8 cellular contexts compared by ENCODE assay signal in genomic region chr17:78377858-78378224, GRCh38. TPM values are rescaled to one million over a fixed set of nuclear protein-coding genes. Genes with fewer than 3 reads are reported as not detected.
DNase-seq lines count a peak whose midpoint lies in the region; ATAC-seq and TF ChIP-seq lines count a peak whose summit lies in the region.

No MANE protein-coding gene starts in this region.

- H3K36me3 ChIP-seq in BE2C: no peaks in the 10 kb centered on the region; the same call in 1 of the 2 replicates

- peak overlapping the region; percentile 97 for H3K4me3 Mint-ChIP-seq in dendritic cell treated with granulocyte-macrophage colony-stimulating factor and Interleukin-4, amounts not matched to agents 40 ng/mL and 50 ng/mL, for 4 days
- peak overlapping the region; percentile 69 to 97 (median 94) for H3K4me3 Mint-ChIP-seq in naive thymus-derived CD8-positive, alpha-beta T cell

- no peaks in the 10 kb centered on the region for H3K9me3 Mint-ChIP-seq in dendritic cell treated with granulocyte-macrophage colony-stimulating factor and Interleukin-4, amounts not matched to agents 40 ng/mL and 50 ng/mL, for 4 days
- no peaks in the 10 kb centered on the region for H3K9me3 Mint-ChIP-seq in naive thymus-derived CD8-positive, alpha-beta T cell

- H3K4me3 ChIP-seq in BE2C (ENCODE audit: low read depth, low read length): peak overlapping the region; percentile 98

- peaks cover 75% of the 10 kb centered on the region for H3K4me1 Mint-ChIP-seq in dendritic cell treated with granulocyte-macrophage colony-stimulating factor and Interleukin-4, amounts not matched to agents 40 ng/mL and 50 ng/mL, for 4 days (ENCODE audit: low read depth)
- peaks cover 19 to 41% (median 38%) of the 10 kb centered on the region in 4 donors for H3K4me1 Mint-ChIP-seq in naive thymus-derived CD8-positive, alpha-beta T cell

- peak overlapping the region; percentile 88 for H3K27ac Mint-ChIP-seq in dendritic cell treated with granulocyte-macrophage colony-stimulating factor and Interleukin-4, amounts not matched to agents 40 ng/mL and 50 ng/mL, for 4 days
- H3K27ac Mint-ChIP-seq in naive thymus-derived CD8-positive, alpha-beta T cell: peak overlapping the region in 8 of 10 donors; percentile 43 to 94 (median 66)

- POLR2A ChIA-PET in naive thymus-derived CD8-positive, alpha-beta T cell (lab: Charles Lee): interaction anchor here (0.7 to 2.2 kb wide), 11 partner anchors 13 to 126 kb away, joined by 3 to 9 read pairs (median 5); no protein-coding TSS in a partner anchor

- intact Hi-C loops in dendritic cell treated with granulocyte-macrophage colony-stimulating factor and Interleukin-4, amounts not matched to agents 40 ng/mL and 50 ng/mL, for 4 days (cut with micrococcal nuclease): no loop called here

- no peak for TF ChIP-seq CTCF in BE2C (IDR thresholded peaks at IDR 0.05; ENCODE audit: low read depth, low read length)

- DNase-seq in BE2C: no peak
- peak; percentile 45 for DNase-seq in NCI-H69 (lab: John Stamatoyannopoulos, UW)
- no peak for DNase-seq in naive thymus-derived CD8-positive, alpha-beta T cell
- no peak for DNase-seq in OCI-M2 (lab: John Stamatoyannopoulos, UW; ENCODE audit: unreplicated experiment)
- DNase-seq in activated CD4-positive, CD25-positive, alpha-beta regulatory T cell treated with anti-CD3 and anti-CD28 coated beads, Interleukin-2, amount 50 U/mL, for 72 hours: no peak
- DNase-seq in Kasumi-1 (lab: John Stamatoyannopoulos, UW): no peak
- no peak for DNase-seq in left lobe of liver (ENCODE audit: low spot score)

- H3K27me3 ChIP-seq in BE2C: no peaks in the 10 kb centered on the region

- ATAC-seq in naive thymus-derived CD8-positive, alpha-beta T cell: no peak
- ATAC-seq in left lobe of liver: no peak

- no peaks in the 10 kb centered on the region for H3K4me1 ChIP-seq in BE2C

- H3K27me3 Mint-ChIP-seq in dendritic cell treated with granulocyte-macrophage colony-stimulating factor and Interleukin-4, amounts not matched to agents 40 ng/mL and 50 ng/mL, for 4 days: no peaks in the 10 kb centered on the region
- H3K27me3 Mint-ChIP-seq in naive thymus-derived CD8-positive, alpha-beta T cell: no peaks in the 10 kb centered on the region

- H3K9me3 ChIP-seq in BE2C: no peaks in the 10 kb centered on the region

- H3K36me3 Mint-ChIP-seq in dendritic cell treated with granulocyte-macrophage colony-stimulating factor and Interleukin-4, amounts not matched to agents 40 ng/mL and 50 ng/mL, for 4 days (ENCODE audit: low read depth): peaks cover 35% of the 10 kb centered on the region
- H3K36me3 Mint-ChIP-seq in naive thymus-derived CD8-positive, alpha-beta T cell: peaks cover 0 to 26% (median 0%) of the 10 kb centered on the region in 3 donors

RNA-seq across cellular contexts. Expression of gene PGS1, which starts 0.6 kb away (rescaled TPM):
- 66.0 TPM for polyA plus RNA-seq in BE2C (2012; ENCODE audit: insufficient read depth, insufficient read length, low read depth)
- total RNA-seq in naive thymus-derived CD8-positive, alpha-beta T cell: 10 to 100 TPM; 72.5 to 73.4 TPM
- 10 to 100 TPM; 24.3 to 46.6 (median 32.7) TPM for polyA plus RNA-seq in naive thymus-derived CD8-positive, alpha-beta T cell
- total RNA-seq in left lobe of liver: 9.1 TPM

RNA-seq across cellular contexts. Expression of gene SOCS3, which starts 18.0 kb away (rescaled TPM):
- polyA plus RNA-seq in BE2C (2012; ENCODE audit: insufficient read depth, insufficient read length, low read depth): 0.52 TPM
- total RNA-seq in naive thymus-derived CD8-positive, alpha-beta T cell: 1 to 10 TPM in 1 of 2 experiments, under 1 TPM in 1; 0.86 to 1.0 TPM
- 10 to 100 TPM; 21.2 to 43.9 (median 37.3) TPM for polyA plus RNA-seq in naive thymus-derived CD8-positive, alpha-beta T cell
- 2.7 TPM for total RNA-seq in left lobe of liver
